26 cellular contexts compared by ENCODE assay signal in genomic region chr16:49469930-49470451, GRCh38.
DNase-seq lines count a peak whose midpoint lies in the region; TF ChIP-seq lines count a peak whose summit lies in the region.
"Had no signal": no experiment of that assay in that cellular context is flagged by ENCODE, and none has a peak within 500 bp of the region (broad histone marks: within the 10 kb centered on the region; RNA-seq: fewer than 3 reads in every experiment).

No MANE protein-coding gene starts in this region.

- DNase-seq in activated CD4-positive, alpha-beta memory T cell treated with anti-CD3 and anti-CD28 coated beads, Interleukin-2, amount 10 ng/mL, durations not matched to agents 7 days and 5 days = peak; percentile 8
- DNase-seq in activated CD4-positive, alpha-beta memory T cell treated with anti-CD3 and anti-CD28 coated beads for 36 hours = no peak
- DNase-seq in NCI-H2171 (lab: John Stamatoyannopoulos, UW) (peak; percentile 39), islet precursor cell (peak; percentile 43), NCI-H128 (lab: John Stamatoyannopoulos, UW; ENCODE audit: unreplicated experiment) (no peak), GM10266 (ENCODE audit: extremely low spot score) (no peak), NCI-H2029 treated with DMSO at 0.1 percent for 48 hours (lab: John Stamatoyannopoulos, UW) (no peak)
- DNase-seq in stimulated activated CD8-positive, alpha-beta memory T cell treated with anti-CD3 and anti-CD28 coated beads, Interleukin-4, amount 100 ng/mL, for 48 hours = peak; percentile 7
- DNase-seq: activated CD4-positive, alpha-beta T cell treated with anti-CD3 and anti-CD28 coated beads, Interleukin-2, amount 10 ng/mL, durations not matched to agents 24 days and 14 days; BE2C; COR-L47; effector CD8-positive, alpha-beta T cell; foreskin melanocyte; HFFc6; immature natural killer cell; left ventricle myocardium inferior; mucosa of descending colon; MV-4-11; NCI-H187 treated with DMSO at 0.1 percent for 48 hours; NCI-H510A; NK-92 treated with Interleukin-12 subunit alpha and Interleukin-12 subunit beta, amount 100 ng/mL, for 24 hours; stimulated activated CD4-positive, alpha-beta T cell treated with anti-CD3 and anti-CD28 coated beads, Interleukin-4, amount 100 ng/mL, for 4 hours; transverse colon had no signal

- CTCF ChIA-PET in activated CD4-positive, alpha-beta memory T cell treated with anti-CD3 and anti-CD28 coated beads, Interleukin-2, amount 10 ng/mL, durations not matched to agents 7 days and 5 days (lab: Charles Lee) = no interaction called here
- CTCF ChIA-PET in activated CD4-positive, alpha-beta memory T cell treated with anti-CD3 and anti-CD28 coated beads for 36 hours (lab: Charles Lee) = no interaction called here

- H3K27me3 Mint-ChIP-seq in activated CD4-positive, alpha-beta memory T cell treated with anti-CD3 and anti-CD28 coated beads, Interleukin-2, amount 10 ng/mL, durations not matched to agents 7 days and 5 days = peaks cover 2% of the 10 kb centered on the region
- H3K27me3 Mint-ChIP-seq in activated CD4-positive, alpha-beta memory T cell treated with anti-CD3 and anti-CD28 coated beads for 36 hours = no peaks in the 10 kb centered on the region
- H3K27me3 Mint-ChIP-seq: activated naive CD4-positive, alpha-beta T cell treated with anti-CD3 and anti-CD28 coated beads, Interleukin-2, amount 50 U/mL, for 24 hours; stimulated activated naive CD8-positive, alpha-beta T cell treated with anti-CD3 and anti-CD28 coated beads, Interleukin-15, Interleukin-2, amounts not matched to agents 100 ng/mL and 50 ng/mL, for 24 hours had no signal

- no peak overlapping the region for H3K27ac Mint-ChIP-seq in activated CD4-positive, alpha-beta memory T cell treated with anti-CD3 and anti-CD28 coated beads, Interleukin-2, amount 10 ng/mL, durations not matched to agents 7 days and 5 days
- H3K27ac Mint-ChIP-seq in activated CD4-positive, alpha-beta memory T cell treated with anti-CD3 and anti-CD28 coated beads for 36 hours = no peak overlapping the region
- H3K27ac Mint-ChIP-seq: activated CD4-positive, alpha-beta T cell treated with anti-CD3 and anti-CD28 coated beads, Interleukin-2, amount 10 ng/mL, durations not matched to agents 24 days and 14 days; activated naive CD4-positive, alpha-beta T cell treated with anti-CD3 and anti-CD28 coated beads, Interleukin-2, amount 50 U/mL, for 24 hours; HFFc6; immature natural killer cell; neural progenitor cell; stimulated activated naive CD8-positive, alpha-beta T cell treated with anti-CD3 and anti-CD28 coated beads, Interleukin-15, Interleukin-2, amounts not matched to agents 100 ng/mL and 50 ng/mL, for 24 hours had no signal

- no peaks in the 10 kb centered on the region for H3K36me3 Mint-ChIP-seq in activated CD4-positive, alpha-beta memory T cell treated with anti-CD3 and anti-CD28 coated beads, Interleukin-2, amount 10 ng/mL, durations not matched to agents 7 days and 5 days (ENCODE audit: low read depth)
- no peaks in the 10 kb centered on the region for H3K36me3 Mint-ChIP-seq in activated CD4-positive, alpha-beta memory T cell treated with anti-CD3 and anti-CD28 coated beads for 36 hours
- H3K36me3 Mint-ChIP-seq: activated naive CD4-positive, alpha-beta T cell treated with anti-CD3 and anti-CD28 coated beads, Interleukin-2, amount 50 U/mL, for 24 hours; immature natural killer cell; neural progenitor cell had no signal

- POLR2A ChIA-PET in activated CD4-positive, alpha-beta memory T cell treated with anti-CD3 and anti-CD28 coated beads, Interleukin-2, amount 10 ng/mL, durations not matched to agents 7 days and 5 days (lab: Charles Lee) = no interaction called here
- POLR2A ChIA-PET in activated CD4-positive, alpha-beta memory T cell treated with anti-CD3 and anti-CD28 coated beads for 36 hours (lab: Charles Lee) = no interaction called here

- no peak overlapping the region for H3K4me3 Mint-ChIP-seq in activated CD4-positive, alpha-beta memory T cell treated with anti-CD3 and anti-CD28 coated beads, Interleukin-2, amount 10 ng/mL, durations not matched to agents 7 days and 5 days
- no peak overlapping the region for H3K4me3 Mint-ChIP-seq in activated CD4-positive, alpha-beta memory T cell treated with anti-CD3 and anti-CD28 coated beads for 36 hours
- H3K4me3 Mint-ChIP-seq: activated CD4-positive, alpha-beta T cell treated with anti-CD3 and anti-CD28 coated beads, Interleukin-2, amount 10 ng/mL, durations not matched to agents 24 days and 14 days; activated naive CD4-positive, alpha-beta T cell treated with anti-CD3 and anti-CD28 coated beads, Interleukin-2, amount 50 U/mL, for 24 hours; HFFc6; immature natural killer cell; neural progenitor cell; stimulated activated naive CD8-positive, alpha-beta T cell treated with anti-CD3 and anti-CD28 coated beads, Interleukin-15, Interleukin-2, amounts not matched to agents 100 ng/mL and 50 ng/mL, for 24 hours had no signal

- intact Hi-C loops in activated CD4-positive, alpha-beta memory T cell treated with anti-CD3 and anti-CD28 coated beads for 36 hours (cut with micrococcal nuclease) = no loop called here

- no peaks in the 10 kb centered on the region for H3K9me3 Mint-ChIP-seq in activated CD4-positive, alpha-beta memory T cell treated with anti-CD3 and anti-CD28 coated beads, Interleukin-2, amount 10 ng/mL, durations not matched to agents 7 days and 5 days
- H3K9me3 Mint-ChIP-seq in activated CD4-positive, alpha-beta memory T cell treated with anti-CD3 and anti-CD28 coated beads for 36 hours = no peaks in the 10 kb centered on the region
- H3K9me3 Mint-ChIP-seq: activated CD4-positive, alpha-beta T cell treated with anti-CD3 and anti-CD28 coated beads, Interleukin-2, amount 10 ng/mL, durations not matched to agents 24 days and 14 days; activated naive CD4-positive, alpha-beta T cell treated with anti-CD3 and anti-CD28 coated beads, Interleukin-2, amount 50 U/mL, for 24 hours; immature natural killer cell; stimulated activated naive CD8-positive, alpha-beta T cell treated with anti-CD3 and anti-CD28 coated beads, Interleukin-15, Interleukin-2, amounts not matched to agents 100 ng/mL and 50 ng/mL, for 24 hours had no signal

- TF ChIP-seq CTCF in GM10266 (IDR thresholded peaks at IDR 0.05; ENCODE audit: control insufficient read depth, insufficient read depth, low read depth, missing control alignments) = no peak

- H3K4me1 Mint-ChIP-seq in activated CD4-positive, alpha-beta memory T cell treated with anti-CD3 and anti-CD28 coated beads, Interleukin-2, amount 10 ng/mL, durations not matched to agents 7 days and 5 days = no peaks in the 10 kb centered on the region
- H3K4me1 Mint-ChIP-seq in activated CD4-positive, alpha-beta memory T cell treated with anti-CD3 and anti-CD28 coated beads for 36 hours (ENCODE audit: low read depth) = no peaks in the 10 kb centered on the region
- H3K4me1 Mint-ChIP-seq: activated CD4-positive, alpha-beta T cell treated with anti-CD3 and anti-CD28 coated beads, Interleukin-2, amount 10 ng/mL, durations not matched to agents 24 days and 14 days; immature natural killer cell had no signal

Comparison
In these comparisons a context has a peak if more than half of its experiments do, and no peak if none do; other contexts are left out.
1. DNase-seq: peak in activated CD4-positive, alpha-beta memory T cell treated with anti-CD3 and anti-CD28 coated beads, Interleukin-2, amount 10 ng/mL, durations not matched to agents 7 days and 5 days (single experiment), NCI-H2171 (single experiment), islet precursor cell (single experiment) and stimulated activated CD8-positive, alpha-beta memory T cell treated with anti-CD3 and anti-CD28 coated beads, Interleukin-4, amount 100 ng/mL, for 48 hours (single experiment); none in activated CD4-positive, alpha-beta memory T cell treated with anti-CD3 and anti-CD28 coated beads for 36 hours (single experiment), NCI-H128 (single experiment), GM10266 (single experiment) and NCI-H2029 treated with DMSO at 0.1 percent for 48 hours (single experiment).